In the genomic region with DNA sequence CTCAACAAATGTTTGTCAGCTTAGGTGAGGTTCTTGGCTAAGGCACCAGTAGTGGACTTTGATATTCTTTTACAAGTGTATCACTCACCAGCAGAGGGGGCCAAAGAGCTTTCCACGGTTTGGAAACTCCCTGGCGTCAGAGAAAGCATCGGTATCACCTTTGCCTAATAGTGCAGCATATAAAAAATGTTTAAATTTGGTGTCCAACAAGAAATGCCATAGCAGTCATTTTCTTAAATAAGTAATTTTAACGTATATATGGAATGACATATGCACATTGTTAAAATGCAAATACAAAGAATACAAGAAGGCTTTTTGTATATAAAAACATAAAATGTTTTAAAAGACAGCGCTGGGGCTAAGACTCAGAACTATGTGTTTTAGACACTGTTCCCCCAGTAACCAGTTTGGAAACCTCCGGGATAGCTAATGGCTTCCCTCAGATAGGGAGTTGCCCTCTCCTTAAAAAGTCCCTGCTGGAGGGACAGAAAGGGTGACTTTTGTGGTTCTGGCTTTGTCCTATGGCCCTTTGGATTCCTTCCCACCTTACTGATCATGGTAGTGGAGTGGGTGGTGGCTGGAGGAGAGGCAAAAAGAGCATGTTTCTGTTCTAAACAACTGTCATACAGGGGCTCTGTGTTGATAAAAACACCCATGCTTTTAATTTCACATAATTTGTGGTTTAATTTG, we compare ENCODE assay signal across 8 cellular contexts.
A peak's percentile ranks its signal among the peaks of the same experiment; 100 is the strongest.
DNase-seq lines count a peak whose midpoint lies in the region; ATAC-seq, FAIRE-seq and TF ChIP-seq lines count a peak whose summit lies in the region.

No MANE protein-coding gene starts in this region.

- H2AFZ ChIP-seq in neural progenitor cell (replicated peaks): peak overlapping the region; percentile 23

- DNase-seq in CD8-positive, alpha-beta memory T cell: peak; percentile 72 to 82 (median 78)
- peak; percentile 87 for DNase-seq in KG1 (lab: John Stamatoyannopoulos, UW)
- peak; percentile 45 for DNase-seq in RCC 7860 (ENCODE audit: low spot score)
- DNase-seq in activated T-helper 1 cell treated with Interleukin-2 at 50 U/mL for 16 hours (ENCODE audit: low read depth): peak; percentile 58
- DNase-seq in fibroblast of peridontal ligament (ENCODE audit: extremely low read depth): peak; percentile 89
- peak; percentile 94 for DNase-seq in neural progenitor cell (ENCODE audit: low spot score)

- no peaks in the 10 kb centered on the region for H3K36me3 ChIP-seq in CD8-positive, alpha-beta memory T cell (ENCODE audit: insufficient read depth, low read length)
- H3K36me3 ChIP-seq in neural progenitor cell: no peaks in the 10 kb centered on the region
- H3K36me3 ChIP-seq in stomach smooth muscle (ENCODE audit: control insufficient read depth in 2 of 2, insufficient read depth in 2 of 2, low read length in 2 of 2): no peaks in the 10 kb centered on the region

- H3K27ac Mint-ChIP-seq in CD8-positive, alpha-beta memory T cell: peak overlapping the region in 6 of 8 donors; percentile 1 to 89 (median 48)
- H3K27ac Mint-ChIP-seq in neural progenitor cell: no peak overlapping the region

- H3K9me3 Mint-ChIP-seq in CD8-positive, alpha-beta memory T cell: no peaks in the 10 kb centered on the region
- H3K9me3 Mint-ChIP-seq in neural progenitor cell: no peaks in the 10 kb centered on the region

- POLR2A ChIA-PET in CD8-positive, alpha-beta memory T cell (lab: Charles Lee): interaction anchor here (0.7 kb wide), 1 partner anchor 1157 kb away, joined by 3 read pairs; no protein-coding TSS in a partner anchor

- no peaks in the 10 kb centered on the region for H3K27me3 ChIP-seq in CD8-positive, alpha-beta memory T cell (ENCODE audit: insufficient read depth, low read length, poor library complexity, severe bottlenecking)
- H3K27me3 ChIP-seq in neural progenitor cell (no peaks in the 10 kb centered on the region), stomach smooth muscle (ENCODE audit: control insufficient read depth in 1 of 2, insufficient read depth in 2 of 2, low read length in 2 of 2) (no peaks in the 10 kb centered on the region)

- peaks cover 0 to 8% of the 10 kb centered on the region in 2 donors for H3K27me3 Mint-ChIP-seq in CD8-positive, alpha-beta memory T cell
- no peaks in the 10 kb centered on the region for H3K27me3 Mint-ChIP-seq in neural progenitor cell (ENCODE audit: insufficient read depth, low read depth)

- H3K9ac ChIP-seq in neural progenitor cell (no peak overlapping the region), stomach smooth muscle (ENCODE audit: low read length in 2 of 2) (peak overlapping the region; percentile 0 to 49)

- H3K4me1 Mint-ChIP-seq in CD8-positive, alpha-beta memory T cell: peaks cover 11 to 26% (median 17%) of the 10 kb centered on the region in 3 donors
- H3K4me1 Mint-ChIP-seq in neural progenitor cell: no peaks in the 10 kb centered on the region

- H3K9me3 ChIP-seq in CD8-positive, alpha-beta memory T cell (ENCODE audit: low read length): no peaks in the 10 kb centered on the region
- no peaks in the 10 kb centered on the region for H3K9me3 ChIP-seq in neural progenitor cell (ENCODE audit: low read depth)
- H3K9me3 ChIP-seq in stomach smooth muscle (ENCODE audit: control insufficient read depth in 2 of 2, low read length in 2 of 2): no peaks in the 10 kb centered on the region

- H3K79me2 ChIP-seq in neural progenitor cell (ENCODE audit: low read depth): no peaks in the 10 kb centered on the region

- no peaks in the 10 kb centered on the region for H3K36me3 Mint-ChIP-seq in CD8-positive, alpha-beta memory T cell
- no peaks in the 10 kb centered on the region for H3K36me3 Mint-ChIP-seq in neural progenitor cell

- H3K4me3 ChIP-seq in CD8-positive, alpha-beta memory T cell (ENCODE audit: low read length): peak overlapping the region; percentile 33
- H3K4me3 ChIP-seq in neural progenitor cell (no peak overlapping the region), stomach smooth muscle (ENCODE audit: low read length in 2 of 2) (peak overlapping the region; percentile 66 to 69)

- H3K4me3 Mint-ChIP-seq in CD8-positive, alpha-beta memory T cell: peak overlapping the region; percentile 62 to 85 (median 81)
- H3K4me3 Mint-ChIP-seq in neural progenitor cell: no peak overlapping the region

- ATAC-seq in GM21367 (IDR thresholded peaks at IDR 0.05; ENCODE audit: unreplicated experiment): peak; percentile 68

- CTCF ChIA-PET in CD8-positive, alpha-beta memory T cell (lab: Charles Lee): interaction anchor here (0.8 to 3.7 kb wide), 4 partner anchors 9 to 1162 kb away, joined by 3 to 41 read pairs (median 4); a partner anchor contains a TSS

- no peaks in the 10 kb centered on the region for H4K20me1 ChIP-seq in neural progenitor cell (ENCODE audit: low read depth)

- peak; percentile 82 for TF ChIP-seq CTCF in neural progenitor cell (IDR thresholded peaks at IDR 0.05)

- no peak overlapping the region for H3K27ac ChIP-seq in CD8-positive, alpha-beta memory T cell (ENCODE audit: low read depth, low read length)
- H3K27ac ChIP-seq in neural progenitor cell: no peak overlapping the region
- no peak overlapping the region for H3K27ac ChIP-seq in stomach smooth muscle (ENCODE audit: low read length)

- peak overlapping the region; percentile 5 for H3K4me2 ChIP-seq in neural progenitor cell

- no peaks in the 10 kb centered on the region for H3F3A ChIP-seq in neural progenitor cell (ENCODE audit: low read depth)

- no peak for FAIRE-seq in RCC 7860 (lab: Jason Lieb, UNC)

- H3K4me1 ChIP-seq in CD8-positive, alpha-beta memory T cell (ENCODE audit: insufficient read depth, low read length): peaks cover 10% of the 10 kb centered on the region
- H3K4me1 ChIP-seq in neural progenitor cell (peaks cover 3% of the 10 kb centered on the region), stomach smooth muscle (ENCODE audit: control insufficient read depth, insufficient read depth, low read length) (peaks cover 8% of the 10 kb centered on the region)
